10 cellular contexts compared by ENCODE assay signal in genomic region chr5:113061851-113062631, GRCh38.
A peak's percentile ranks its signal among the peaks of the same experiment; 100 is the strongest.
DNase-seq lines count a peak whose midpoint lies in the region; ATAC-seq lines count a peak whose summit lies in the region.
"Had no signal": no experiment of that assay in that cellular context is flagged by ENCODE, and none has a peak within 500 bp of the region (broad histone marks: within the 10 kb centered on the region; RNA-seq: fewer than 3 reads in every experiment).

No MANE protein-coding gene starts in this region.

- POLR2A ChIA-PET in CD4-positive, alpha-beta memory T cell (lab: Charles Lee; ENCODE audit: partially characterized antibody), result interaction anchor here (0.9 kb wide), 1 partner anchor 41 kb away, joined by 3 read pairs; no protein-coding TSS in a partner anchor

- H3K9me3 ChIP-seq in CD4-positive, alpha-beta memory T cell (ENCODE audit: control insufficient read depth in 1 of 2, low read length in 2 of 2), result no peaks in the 10 kb centered on the region
- H3K9me3 ChIP-seq in adipocyte (ENCODE audit: control insufficient read depth, low read length) (no peaks in the 10 kb centered on the region), HAP-1 (no peaks in the 10 kb centered on the region), Karpas-422 (ENCODE audit: low read length) (no peaks in the 10 kb centered on the region)
- H3K9me3 ChIP-seq: testis had no signal

- DNase-seq in CD4-positive, alpha-beta memory T cell, result no peak
- DNase-seq in adipocyte (ENCODE audit: low read depth) (peak; percentile 67), kidney tubule cell (ENCODE audit: low spot score) (peak; percentile 79), T1000 (lab: John Stamatoyannopoulos, UW) (no peak), NCI-H526 treated with DMSO at 0.1 percent for 48 hours (lab: John Stamatoyannopoulos, UW) (no peak), HAP-1 (ENCODE audit: low spot score in 2 of 2) (no peak), Karpas-422 (no peak)
- DNase-seq: effector memory CD4-positive, alpha-beta T cell; testis had no signal

- no peaks in the 10 kb centered on the region for H3K36me3 ChIP-seq in CD4-positive, alpha-beta memory T cell (ENCODE audit: insufficient read depth, low read length)
- peaks cover 21% of the 10 kb centered on the region for H3K36me3 ChIP-seq in adipocyte (ENCODE audit: control insufficient read depth, insufficient read depth, low read length, severe bottlenecking)
- no peaks in the 10 kb centered on the region for H3K36me3 ChIP-seq in HAP-1 (replicated peaks)
- no peaks in the 10 kb centered on the region for H3K36me3 ChIP-seq in Karpas-422 (ENCODE audit: insufficient read depth, low read length)

- H3K27me3 ChIP-seq in CD4-positive, alpha-beta memory T cell (ENCODE audit: insufficient read depth, low read length), result no peaks in the 10 kb centered on the region
- no peaks in the 10 kb centered on the region for H3K27me3 ChIP-seq in adipocyte (replicated peaks; ENCODE audit: control insufficient read depth, insufficient read depth, low read length)
- no peaks in the 10 kb centered on the region for H3K27me3 ChIP-seq in HAP-1 (ENCODE audit: low read depth)
- no peaks in the 10 kb centered on the region for H3K27me3 ChIP-seq in Karpas-422 (ENCODE audit: low read length)
- H3K27me3 ChIP-seq: testis had no signal

- H3K9ac ChIP-seq in adipocyte (ENCODE audit: low read length), result no peak overlapping the region
- H3K9ac ChIP-seq in Karpas-422 (ENCODE audit: low read length), result no peak overlapping the region

- CTCF ChIA-PET in CD4-positive, alpha-beta memory T cell (lab: Charles Lee; ENCODE audit: partially characterized antibody), result interaction anchor here (1.7 to 4.1 kb wide), 2 partner anchors 11 to 66 kb away, joined by 5 to 14 read pairs; no protein-coding TSS in a partner anchor

- peak; percentile 48 for ATAC-seq in HG03103 (IDR thresholded peaks at IDR 0.05; ENCODE audit: low read depth, unreplicated experiment)

- intact Hi-C loops in CD4-positive, alpha-beta memory T cell (cut with micrococcal nuclease), result no loop called here

- peaks cover 9 to 36% (median 24%) of the 10 kb centered on the region in 4 donors for H3K4me1 Mint-ChIP-seq in CD4-positive, alpha-beta memory T cell

- peak overlapping the region in 3 of 8 donors; percentile 5 to 17 (median 5) for H3K4me3 Mint-ChIP-seq in CD4-positive, alpha-beta memory T cell

- peak overlapping the region in 4 of 7 donors; percentile 4 to 63 (median 19) for H3K27ac Mint-ChIP-seq in CD4-positive, alpha-beta memory T cell

- H3K79me2 ChIP-seq in Karpas-422 (ENCODE audit: low read length), result no peaks in the 10 kb centered on the region

- in situ Hi-C loops in HAP-1 (cut with MboI; ENCODE audit: low sequenced_read_pairs), result no loop called here

- no peaks in the 10 kb centered on the region for H3K9me2 ChIP-seq in Karpas-422 (replicated peaks; ENCODE audit: insufficient read depth, low read length)

- no peak overlapping the region for H3K27ac ChIP-seq in CD4-positive, alpha-beta memory T cell (ENCODE audit: low read depth, low read length)
- H3K27ac ChIP-seq in Karpas-422 (ENCODE audit: low read length), result no peak overlapping the region
- H3K27ac ChIP-seq: testis had no signal

- no peaks in the 10 kb centered on the region for H3K9me3 Mint-ChIP-seq in CD4-positive, alpha-beta memory T cell

- no peak overlapping the region for H3K4me3 ChIP-seq in CD4-positive, alpha-beta memory T cell (ENCODE audit: low read length in 2 of 2)
- H3K4me3 ChIP-seq in adipocyte (ENCODE audit: low read length) (no peak overlapping the region), HAP-1 (no peak overlapping the region), Karpas-422 (ENCODE audit: low read length) (no peak overlapping the region)
- H3K4me3 ChIP-seq: testis had no signal

- no peaks in the 10 kb centered on the region for H3K27me3 Mint-ChIP-seq in CD4-positive, alpha-beta memory T cell

- H3K4me2 ChIP-seq in Karpas-422 (ENCODE audit: low read depth, low read length, poor library complexity, severe bottlenecking), result no peak overlapping the region

- no peak overlapping the region for H2AFZ ChIP-seq in Karpas-422 (ENCODE audit: low read length)

- H3K4me1 ChIP-seq in CD4-positive, alpha-beta memory T cell (ENCODE audit: insufficient read depth, low read length), result peaks cover 14% of the 10 kb centered on the region
- H3K4me1 ChIP-seq in adipocyte (ENCODE audit: control insufficient read depth, insufficient read depth, low read length), result peaks cover 26% of the 10 kb centered on the region
- H3K4me1 ChIP-seq in HAP-1, result peaks cover 12% of the 10 kb centered on the region
- H3K4me1 ChIP-seq in Karpas-422 (ENCODE audit: low read length), result peaks cover 6% of the 10 kb centered on the region; the same call in 1 of the 2 replicates
- H3K4me1 ChIP-seq: testis had no signal

- peaks cover 11 to 34% of the 10 kb centered on the region in 2 donors for H3K36me3 Mint-ChIP-seq in CD4-positive, alpha-beta memory T cell

- H4K20me1 ChIP-seq in Karpas-422 (ENCODE audit: insufficient read depth, low read depth, low read length), result no peaks in the 10 kb centered on the region

Comparison
In these comparisons a context has a peak if more than half of its experiments do, and no peak if none do; other contexts are left out.
1. DNase-seq: peak in adipocyte (single experiment) and kidney tubule cell (single experiment); none in CD4-positive, alpha-beta memory T cell (0 of 5), T1000 (single experiment), NCI-H526 treated with DMSO at 0.1 percent for 48 hours (single experiment), HAP-1 (0 of 2) and Karpas-422 (single experiment).